Comparison of ENCODE assay signal across 9 cellular contexts in the genomic region with DNA sequence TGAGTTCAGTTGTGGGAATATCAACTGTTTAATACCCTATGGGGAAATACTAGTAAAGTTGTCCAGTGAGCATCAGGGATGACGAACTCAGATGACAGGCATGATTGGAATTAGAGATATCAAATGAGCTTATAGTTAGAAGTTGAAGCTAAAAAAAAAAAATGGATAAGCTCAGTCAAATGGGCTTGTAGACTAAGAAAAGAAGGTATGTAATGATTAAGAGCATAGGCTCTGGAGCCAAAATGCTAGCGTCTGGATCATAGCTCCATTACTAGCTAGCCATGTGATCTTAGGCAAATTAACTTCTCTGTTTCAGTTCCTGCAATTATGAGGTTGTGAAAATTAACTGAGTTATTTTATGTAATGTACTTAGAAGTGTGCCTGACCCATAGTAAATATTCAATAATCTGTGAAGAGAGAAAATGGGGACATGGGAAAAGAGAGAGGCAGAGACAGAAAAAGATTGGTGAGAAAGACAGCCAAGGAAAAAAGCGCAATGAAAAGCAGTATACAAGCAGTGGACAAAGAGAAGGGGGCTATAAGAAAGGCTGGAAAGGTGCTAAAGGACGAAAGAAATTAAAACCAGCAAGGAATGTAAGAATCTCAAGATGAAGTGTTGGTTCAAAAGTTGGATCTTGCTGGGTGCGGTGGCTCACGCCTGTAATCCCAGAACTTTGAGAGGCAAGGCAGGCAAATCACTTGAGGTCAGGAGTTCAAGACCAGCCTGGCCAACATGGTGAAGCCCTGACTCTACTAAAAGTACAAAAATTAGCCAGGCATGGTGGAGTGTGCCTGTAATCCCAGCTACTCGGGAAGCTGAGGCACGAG.
DNase-seq lines count a peak whose midpoint lies in the region; ATAC-seq and TF ChIP-seq lines count a peak whose summit lies in the region.
"Had no signal": no experiment of that assay in that cellular context is flagged by ENCODE, and none has a peak within 500 bp of the region (broad histone marks: within the 10 kb centered on the region; RNA-seq: fewer than 3 reads in every experiment).

No MANE protein-coding gene starts in this region.

- H3K4me1 ChIP-seq in DOHH2 (ENCODE audit: control insufficient read depth, low read length), result peaks cover 73% of the 10 kb centered on the region

- ATAC-seq in GM21360 (IDR thresholded peaks at IDR 0.05; ENCODE audit: unreplicated experiment), result peak; percentile 45
- ATAC-seq in HG03565 (IDR thresholded peaks at IDR 0.05; ENCODE audit: unreplicated experiment), result peak; percentile 41

- DNase-seq in activated naive CD8-positive, alpha-beta T cell treated with anti-CD3 and anti-CD28 coated beads for 36 hours, result no peak
- peak; percentile 74 for DNase-seq in skeletal muscle cell (ENCODE audit: low read depth)
- no peak for DNase-seq in WERI-Rb-1
- no peak for DNase-seq in nucleus accumbens (lab: John Stamatoyannopoulos, UW)
- DNase-seq in NCI-H2081 (lab: John Stamatoyannopoulos, UW), result no peak
- DNase-seq: pancreas had no signal

- peaks cover 24% of the 10 kb centered on the region for H3F3A ChIP-seq in DOHH2 (ENCODE audit: control insufficient read depth, insufficient read depth)

- H3K27ac ChIP-seq in DOHH2 (ENCODE audit: low read depth, low read length) (peak overlapping the region; percentile 89), WERI-Rb-1 (no peak overlapping the region)
- H3K27ac ChIP-seq: pancreas had no signal

- no peak for TF ChIP-seq CTCF in DOHH2 (IDR thresholded peaks at IDR 0.05; ENCODE audit: low read depth, low read length, poor library complexity, severe bottlenecking)
- no peak for TF ChIP-seq CTCF in WERI-Rb-1 (IDR thresholded peaks at IDR 0.05; ENCODE audit: low read depth, low read length)

- peaks cover 54% of the 10 kb centered on the region for H3K4me1 Mint-ChIP-seq in activated naive CD8-positive, alpha-beta T cell treated with anti-CD3 and anti-CD28 coated beads for 36 hours

- H3K27me3 Mint-ChIP-seq in activated naive CD8-positive, alpha-beta T cell treated with anti-CD3 and anti-CD28 coated beads for 36 hours, result no peaks in the 10 kb centered on the region

- no peaks in the 10 kb centered on the region for H4K20me1 ChIP-seq in DOHH2 (ENCODE audit: control insufficient read depth, insufficient read depth, low read depth, low read length)

- no peaks in the 10 kb centered on the region for H3K79me2 ChIP-seq in DOHH2 (ENCODE audit: control insufficient read depth, low read length)

- peak overlapping the region; percentile 76 for H3K4me2 ChIP-seq in DOHH2 (ENCODE audit: low read length)

- peak overlapping the region; percentile 85 for H3K27ac Mint-ChIP-seq in activated naive CD8-positive, alpha-beta T cell treated with anti-CD3 and anti-CD28 coated beads for 36 hours

- peaks cover 12% of the 10 kb centered on the region for H3K9me3 Mint-ChIP-seq in activated naive CD8-positive, alpha-beta T cell treated with anti-CD3 and anti-CD28 coated beads for 36 hours

- no peaks in the 10 kb centered on the region for H3K27me3 ChIP-seq in DOHH2 (ENCODE audit: control insufficient read depth, low read length)
- H3K27me3 ChIP-seq in WERI-Rb-1 (ENCODE audit: insufficient read depth, low read depth, severe bottlenecking), result no peaks in the 10 kb centered on the region
- H3K27me3 ChIP-seq: pancreas had no signal

- H3K4me3 ChIP-seq in DOHH2 (ENCODE audit: low read length) (peak overlapping the region; percentile 72), skeletal muscle cell (ENCODE audit: low read depth, low read length) (no peak overlapping the region), WERI-Rb-1 (ENCODE audit: low read depth, low read length) (no peak overlapping the region)
- H3K4me3 ChIP-seq: pancreas had no signal

- H3K36me3 Mint-ChIP-seq in activated naive CD8-positive, alpha-beta T cell treated with anti-CD3 and anti-CD28 coated beads for 36 hours, result peaks cover 26% of the 10 kb centered on the region

- H3K9me2 ChIP-seq in DOHH2 (replicated peaks; ENCODE audit: control insufficient read depth, low read length), result no peaks in the 10 kb centered on the region

- H3K36me3 ChIP-seq in DOHH2 (ENCODE audit: control insufficient read depth, low read length) (peaks cover 3% of the 10 kb centered on the region; the same call in 1 of the 2 replicates), WERI-Rb-1 (no peaks in the 10 kb centered on the region)
- H3K36me3 ChIP-seq: pancreas had no signal

- H3K4me3 Mint-ChIP-seq in activated naive CD8-positive, alpha-beta T cell treated with anti-CD3 and anti-CD28 coated beads for 36 hours, result peak overlapping the region; percentile 65

- H3K9me3 ChIP-seq in DOHH2 (ENCODE audit: control insufficient read depth, insufficient read depth, low read length), result no peaks in the 10 kb centered on the region
- no peaks in the 10 kb centered on the region for H3K9me3 ChIP-seq in WERI-Rb-1 (ENCODE audit: severe bottlenecking)
- H3K9me3 ChIP-seq: pancreas had no signal
